Comparison of ENCODE assay signal across 18 cellular contexts in genomic region chr14:82387699-82388098, GRCh38.
DNase-seq lines count a peak whose midpoint lies in the region; ATAC-seq and TF ChIP-seq lines count a peak whose summit lies in the region.
"Had no signal": no experiment of that assay in that cellular context is flagged by ENCODE, and none has a peak within 500 bp of the region (broad histone marks: within the 10 kb centered on the region; RNA-seq: fewer than 3 reads in every experiment).

No MANE protein-coding gene starts in this region.

- TF ChIP-seq EP300 in esophagus muscularis mucosa (IDR thresholded peaks at IDR 0.05) (peak; percentile 93), transverse colon (IDR thresholded peaks at IDR 0.05; ENCODE audit: low read depth) (peak; percentile 90)

- H3K9me3 ChIP-seq in mammary epithelial cell (replicated peaks; ENCODE audit: insufficient read depth, low read length), result peaks cover 8% of the 10 kb centered on the region
- H3K9me3 ChIP-seq in esophagus muscularis mucosa, result no peaks in the 10 kb centered on the region
- H3K9me3 ChIP-seq in transverse colon, result no peaks in the 10 kb centered on the region
- no peaks in the 10 kb centered on the region for H3K9me3 ChIP-seq in testis
- H3K9me3 ChIP-seq in CD4-positive, alpha-beta T cell (ENCODE audit: control insufficient read depth, low read length), result no peaks in the 10 kb centered on the region
- H3K9me3 ChIP-seq: upper lobe of left lung had no signal

- no peaks in the 10 kb centered on the region for H3K27me3 Mint-ChIP-seq in MCF 10A (ENCODE audit: insufficient read depth, unreplicated experiment)
- H3K27me3 Mint-ChIP-seq in CD4-positive, alpha-beta T cell, result no peaks in the 10 kb centered on the region

- peak overlapping the region; percentile 46 for H3K27ac Mint-ChIP-seq in MCF 10A (ENCODE audit: low read depth, unreplicated experiment)
- H3K27ac Mint-ChIP-seq in CD4-positive, alpha-beta T cell, result no peak overlapping the region
- H3K27ac Mint-ChIP-seq: stimulated activated effector memory CD8-positive, alpha-beta T cell treated with anti-CD3 and anti-CD28 coated beads, Interleukin-12 subunit alpha, Interleukin-12 subunit beta, amount 100 ng/mL, for 72 hours had no signal

- H3K36me3 Mint-ChIP-seq in MCF 10A (ENCODE audit: insufficient read depth, unreplicated experiment), result no peaks in the 10 kb centered on the region
- H3K36me3 Mint-ChIP-seq in CD4-positive, alpha-beta T cell (ENCODE audit: low read depth), result no peaks in the 10 kb centered on the region
- H3K36me3 Mint-ChIP-seq: stimulated activated effector memory CD8-positive, alpha-beta T cell treated with anti-CD3 and anti-CD28 coated beads, Interleukin-12 subunit alpha, Interleukin-12 subunit beta, amount 100 ng/mL, for 72 hours had no signal

- H3K27ac ChIP-seq in mammary epithelial cell (ENCODE audit: insufficient read depth, low read depth, low read length), result no peak overlapping the region
- H3K27ac ChIP-seq in esophagus muscularis mucosa (replicated peaks in 1 of 4), result peak overlapping the region; percentile 74 to 86 (median 80)
- no peak overlapping the region for H3K27ac ChIP-seq in transverse colon
- no peak overlapping the region for H3K27ac ChIP-seq in testis
- no peak overlapping the region for H3K27ac ChIP-seq in CD4-positive, alpha-beta T cell (ENCODE audit: low read depth, low read length)

- peaks cover 8% of the 10 kb centered on the region for H3K9me3 Mint-ChIP-seq in MCF 10A (ENCODE audit: unreplicated experiment)
- peaks cover 3% of the 10 kb centered on the region for H3K9me3 Mint-ChIP-seq in CD4-positive, alpha-beta T cell
- H3K9me3 Mint-ChIP-seq: neural crest cell had no signal

- dilution Hi-C loops in mammary epithelial cell (cut with HindIII; ENCODE audit: low sequenced_read_pairs), result no loop called here

- H3K4me1 Mint-ChIP-seq in MCF 10A (ENCODE audit: insufficient read depth, unreplicated experiment), result peaks cover 26% of the 10 kb centered on the region
- H3K4me1 Mint-ChIP-seq in CD4-positive, alpha-beta T cell (ENCODE audit: low read depth), result no peaks in the 10 kb centered on the region
- H3K4me1 Mint-ChIP-seq: neural crest cell; stimulated activated effector memory CD8-positive, alpha-beta T cell treated with anti-CD3 and anti-CD28 coated beads, Interleukin-12 subunit alpha, Interleukin-12 subunit beta, amount 100 ng/mL, for 72 hours had no signal

- H3K79me2 ChIP-seq in mammary epithelial cell (ENCODE audit: insufficient read depth, low read length), result no peaks in the 10 kb centered on the region

- H3K36me3 ChIP-seq in mammary epithelial cell (ENCODE audit: insufficient read depth, low read length) (no peaks in the 10 kb centered on the region), esophagus muscularis mucosa (no peaks in the 10 kb centered on the region), transverse colon (no peaks in the 10 kb centered on the region), testis (ENCODE audit: low read depth, missing control alignments) (no peaks in the 10 kb centered on the region)
- H3K36me3 ChIP-seq: upper lobe of left lung had no signal

- H3K4me2 ChIP-seq in mammary epithelial cell (ENCODE audit: insufficient read depth, low read depth, low read length), result no peak overlapping the region

- no peaks in the 10 kb centered on the region for H3K27me3 ChIP-seq in mammary epithelial cell (ENCODE audit: insufficient read depth, low read length)
- H3K27me3 ChIP-seq in esophagus muscularis mucosa, result no peaks in the 10 kb centered on the region
- H3K27me3 ChIP-seq in transverse colon, result no peaks in the 10 kb centered on the region
- no peaks in the 10 kb centered on the region for H3K27me3 ChIP-seq in testis
- no peaks in the 10 kb centered on the region for H3K27me3 ChIP-seq in CD4-positive, alpha-beta T cell (ENCODE audit: control insufficient read depth, insufficient read depth, low read length)
- H3K27me3 ChIP-seq: upper lobe of left lung had no signal

- no peak overlapping the region for H3K4me3 Mint-ChIP-seq in MCF 10A (ENCODE audit: unreplicated experiment)
- H3K4me3 Mint-ChIP-seq in CD4-positive, alpha-beta T cell, result no peak overlapping the region
- H3K4me3 Mint-ChIP-seq: neural crest cell; stimulated activated effector memory CD8-positive, alpha-beta T cell treated with anti-CD3 and anti-CD28 coated beads, Interleukin-12 subunit alpha, Interleukin-12 subunit beta, amount 100 ng/mL, for 72 hours had no signal

- POLR2A ChIA-PET in MCF 10A (lab: Yijun Ruan, JAX), result interaction anchor here (0.7 to 1.6 kb wide), 6 partner anchors 12 to 67 kb away, joined by 3 to 6 read pairs (median 3); no protein-coding TSS in a partner anchor
- POLR2A ChIA-PET in CD4-positive, alpha-beta T cell (lab: Charles Lee), result no interaction called here

- peak; percentile 77 for DNase-seq in MCF 10A (ENCODE audit: unreplicated experiment)
- DNase-seq in mammary epithelial cell, result no peak
- no peak for DNase-seq in esophagus muscularis mucosa (ENCODE audit: extremely low spot score)
- DNase-seq in omental fat pad (ENCODE audit: low spot score), result no peak
- no peak for DNase-seq in transverse colon
- DNase-seq in testis, result no peak
- DNase-seq in CD4-positive, alpha-beta T cell, result no peak
- DNase-seq: activated CD4-positive, alpha-beta T cell treated with anti-CD3 and anti-CD28 coated beads, Interleukin-2, amount 50 U/mL, for 1 hour; cortex of kidney; kidney glomerular epithelial cell; NCI-H2029 treated with DMSO at 0.1 percent for 48 hours; NCI-H524 treated with DMSO at 0.1 percent for 48 hours; SHP77 treated with DMSO at 0.1 percent for 48 hours; upper lobe of left lung had no signal

- TF ChIP-seq CTCF in MCF 10A (IDR thresholded peaks at IDR 0.05; ENCODE audit: unreplicated experiment) (no peak), mammary epithelial cell (conservative IDR thresholded peaks at IDR 0.05 in 1 of 2, IDR thresholded peaks at IDR 0.05 in 1 of 2; ENCODE audit: extremely low read depth in 1 of 2, insufficient read depth in 1 of 2, low read depth in 1 of 2, low read length in 2 of 2) (no peak), esophagus muscularis mucosa (IDR thresholded peaks at IDR 0.05) (no peak), omental fat pad (IDR thresholded peaks at IDR 0.05) (no peak), transverse colon (IDR thresholded peaks at IDR 0.05) (no peak), testis (IDR thresholded peaks at IDR 0.05) (no peak)
- no peak for TF ChIP-seq CTCF in CD4-positive, alpha-beta T cell (IDR thresholded peaks at IDR 0.05)

- in situ Hi-C loops in mammary epithelial cell (cut with MboI; ENCODE audit: low sequenced_read_pairs in 2 of 2), result no loop called here
- in situ Hi-C loops in transverse colon (cut with MboI; ENCODE audit: low pct_ligation_motif_present in 1 of 4, low pct_unique_long_range_greater_than_20kb in 1 of 4, low sequenced_read_pairs in 3 of 4), result no loop called here

- CTCF ChIA-PET in MCF 10A (lab: Yijun Ruan, JAX) (interaction anchor here (0.6 to 1.0 kb wide), 2 partner anchors 469 to 1080 kb away, joined by 3 to 4 read pairs; no protein-coding TSS in a partner anchor), mammary epithelial cell (lab: Charles Lee; ENCODE audit: low non-redundant PET) (no interaction called here)
- CTCF ChIA-PET in CD4-positive, alpha-beta T cell (lab: Charles Lee), result no interaction called here

- H4K20me1 ChIP-seq in mammary epithelial cell (ENCODE audit: insufficient read depth, low read length), result no peaks in the 10 kb centered on the region

- TF ChIP-seq POLR2A in esophagus muscularis mucosa (IDR thresholded peaks at IDR 0.05; ENCODE audit: low read depth) (no peak), transverse colon (IDR thresholded peaks at IDR 0.05) (no peak), testis (IDR thresholded peaks at IDR 0.05) (no peak)

- H3K4me1 ChIP-seq in mammary epithelial cell (ENCODE audit: insufficient read depth, low read length) (no peaks in the 10 kb centered on the region), esophagus muscularis mucosa (peaks cover 0 to 33% (median 8%) of the 10 kb centered on the region in 4 donors), transverse colon (no peaks in the 10 kb centered on the region), testis (no peaks in the 10 kb centered on the region)
- H3K4me1 ChIP-seq: upper lobe of left lung had no signal

- H3K4me3 ChIP-seq in mammary epithelial cell (replicated peaks in 1 of 3; ENCODE audit: insufficient read depth in 1 of 3, low read depth in 2 of 3, low read length in 3 of 3) (no peak overlapping the region), esophagus muscularis mucosa (no peak overlapping the region), transverse colon (no peak overlapping the region), testis (no peak overlapping the region)
- H3K4me3 ChIP-seq: K562, upper lobe of left lung had no signal

- intact Hi-C loops in MCF 10A (cut with micrococcal nuclease), result no loop called here
- intact Hi-C loops in mammary epithelial cell (cut with micrococcal nuclease), result no loop called here
- intact Hi-C loops in esophagus muscularis mucosa (cut with DNase I), result loop anchor here (10.0 kb wide), 1 partner anchor 1163 kb away; the partner anchor contains the start of gene GTF2A1
- intact Hi-C loops in transverse colon (cut with DNase I; ENCODE audit: low total_unique reads), result no loop called here
- intact Hi-C loops in testis (cut with DNase I; ENCODE audit: low total_unique reads), result no loop called here
- intact Hi-C loops in CD4-positive, alpha-beta T cell (cut with DNase I, micrococcal nuclease), result no loop called here

- WGBS in mammary epithelial cell (ENCODE audit: low coverage, missing lambda C conversion rate), result 31% methylated on average over 2 of the region's 2 CpGs
- 64% methylated on average over 2 of the region's 2 CpGs for WGBS in esophagus muscularis mucosa
- 50 to 77% methylated on average over 2 of the region's 2 CpGs for WGBS in transverse colon (ENCODE audit: low coverage in 1 of 2), 2 donors
- WGBS in testis, 2 donors, result 79 to 85% methylated on average over 2 of the region's 2 CpGs

- ATAC-seq in omental fat pad (ENCODE audit: low FRiP score) (peak; percentile 96), HG03280 (IDR thresholded peaks at IDR 0.05; ENCODE audit: unreplicated experiment) (no peak)
- ATAC-seq in CD4-positive, alpha-beta T cell (ENCODE audit: poor library complexity), result no peak
- ATAC-seq: K562; stimulated activated effector memory CD8-positive, alpha-beta T cell treated with anti-CD3 and anti-CD28 coated beads, Interleukin-12 subunit alpha, Interleukin-12 subunit beta, amount 100 ng/mL, for 72 hours had no signal

- no peak overlapping the region for H2AFZ ChIP-seq in mammary epithelial cell (ENCODE audit: low read depth, low read length)

- H3K9ac ChIP-seq in mammary epithelial cell (ENCODE audit: insufficient read depth, low read length), result no peak overlapping the region

- BruUV-seq in MCF 10A (replicated peaks; lab: Mats Ljungman, UMichigan) (no TSS peak), mammary epithelial cell (replicated peaks; lab: Mats Ljungman, UMichigan) (no TSS peak)

Comparison
In these comparisons a context has a peak if more than half of its experiments do, and no peak if none do; other contexts are left out.
1. H3K27ac ChIP-seq: peak in esophagus muscularis mucosa (4 of 4); none in mammary epithelial cell (single experiment), transverse colon (0 of 4), testis (0 of 2) and CD4-positive, alpha-beta T cell (single experiment).